Comparison of ENCODE assay signal across 25 cellular contexts in the genomic region with DNA sequence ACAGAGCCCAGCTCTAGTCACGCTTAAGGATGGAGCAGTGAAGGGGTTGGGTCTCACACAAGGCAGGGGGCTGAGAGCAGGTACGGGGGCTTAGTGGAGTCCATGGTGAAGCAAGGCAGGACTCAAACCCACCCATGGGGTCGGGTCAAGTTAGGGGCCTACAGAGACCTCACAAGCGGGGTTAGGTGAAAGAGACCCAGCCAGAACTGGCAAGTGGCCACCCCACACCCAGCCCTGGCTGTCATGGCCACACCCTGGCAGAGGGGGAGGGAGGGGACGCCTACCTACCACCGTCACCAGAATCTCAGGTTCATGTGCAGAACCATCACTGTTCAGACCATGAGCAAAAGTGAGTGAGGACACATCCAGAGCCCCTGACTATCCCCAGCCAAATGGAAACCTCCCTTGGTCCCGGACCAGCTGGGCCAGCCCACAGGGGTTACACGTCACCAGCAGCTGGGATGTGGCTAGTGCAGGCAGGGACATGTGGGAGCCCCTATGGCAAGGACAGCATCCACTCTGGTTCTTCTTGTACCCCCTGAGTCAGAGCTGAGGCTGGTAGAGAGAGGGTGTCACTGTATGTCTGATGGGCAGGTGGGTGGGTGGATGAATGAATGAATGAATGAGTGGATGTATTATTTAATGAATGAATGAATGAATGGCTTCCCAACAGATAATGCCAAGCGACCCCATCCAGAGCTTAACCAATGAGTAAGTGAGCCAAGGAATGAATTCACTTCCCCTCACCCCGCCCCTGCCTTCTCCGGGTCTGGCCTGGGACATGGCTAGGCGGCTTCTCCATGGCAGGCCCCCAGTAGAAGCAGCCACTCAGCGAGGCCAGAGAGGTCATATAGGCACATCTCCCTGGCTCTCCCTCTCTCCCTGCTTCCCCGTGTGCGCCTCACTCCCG.
"Had no signal": no experiment of that assay in that cellular context is flagged by ENCODE, and none has a peak within 500 bp of the region (broad histone marks: within the 10 kb centered on the region; RNA-seq: fewer than 3 reads in every experiment).

No MANE protein-coding gene starts in this region.

- H3K27ac Mint-ChIP-seq: naive thymus-derived CD4-positive, alpha-beta T cell; natural killer cell treated with Interleukin-12 subunit alpha and Interleukin-12 subunit beta and Interleukin-15 and Interleukin-18, amount 100 ng/mL, for 72 hours; stimulated activated memory B cell treated with anti-CD40 and anti-IgM and Interleukin-4, amounts not matched to agents 10 μg/mL and 1 μg/mL and 100 μg/mL, for 72 hours; type B pancreatic cell had no signal

- H3K4me3 ChIP-seq: left lung, lung, mucosa of descending colon, pancreas, prostate gland, spleen, tibial nerve had no signal

- H3K4me1 Mint-ChIP-seq: stimulated activated memory B cell treated with anti-CD40 and anti-IgM and Interleukin-4, amounts not matched to agents 10 μg/mL and 1 μg/mL and 100 μg/mL, for 72 hours; stimulated activated naive CD8-positive, alpha-beta T cell treated with anti-CD3 and anti-CD28 coated beads, Interleukin-15, amount 100 ng/mL, for 72 hours had no signal

- H3K36me3 ChIP-seq: left lung, pancreas, prostate gland, spleen, tibial nerve had no signal

- H3K27me3 ChIP-seq: left lung, tibial nerve had no signal

- H3K36me3 Mint-ChIP-seq: natural killer cell treated with Interleukin-12 subunit alpha and Interleukin-12 subunit beta and Interleukin-15 and Interleukin-18, amount 100 ng/mL, for 72 hours; stimulated activated memory B cell treated with anti-CD40 and anti-IgM and Interleukin-4, amounts not matched to agents 10 μg/mL and 1 μg/mL and 100 μg/mL, for 72 hours; type B pancreatic cell had no signal

- H3K4me1 ChIP-seq: left lung, pancreas, prostate gland, spleen, tibial nerve had no signal

- H3K9me3 ChIP-seq: mucosa of descending colon, pancreas, prostate gland had no signal

- H3K27ac ChIP-seq: left lung, pancreas, prostate gland, spleen, tibial nerve had no signal

- DNase-seq: hippocampal formation; kidney; left colon; mesendoderm; midbrain; mucosa of descending colon; naive thymus-derived CD4-positive, alpha-beta T cell; pancreas; posterior cingulate gyrus; retina; right cardiac atrium; small intestine; spleen; stimulated activated CD4-positive, alpha-beta T cell treated with anti-CD3 and anti-CD28 coated beads, Interleukin-4, amount 100 ng/mL, for 24 hours; stimulated activated naive CD4-positive, alpha-beta T cell treated with Interleukin-2 at 50 U/mL for 16 hours; stimulated activated naive CD8-positive, alpha-beta T cell treated with anti-CD3 and anti-CD28 coated beads, Interleukin-15, amount 100 ng/mL, for 72 hours; substantia nigra had no signal

- H3K4me3 Mint-ChIP-seq: naive thymus-derived CD4-positive, alpha-beta T cell; natural killer cell treated with Interleukin-12 subunit alpha and Interleukin-12 subunit beta and Interleukin-15 and Interleukin-18, amount 100 ng/mL, for 72 hours; stimulated activated memory B cell treated with anti-CD40 and anti-IgM and Interleukin-4, amounts not matched to agents 10 μg/mL and 1 μg/mL and 100 μg/mL, for 72 hours; stimulated activated naive CD8-positive, alpha-beta T cell treated with anti-CD3 and anti-CD28 coated beads, Interleukin-15, amount 100 ng/mL, for 72 hours; type B pancreatic cell had no signal

- ATAC-seq: left colon; left lung; mucosa of descending colon; naive thymus-derived CD4-positive, alpha-beta T cell; natural killer cell treated with Interleukin-12 subunit alpha and Interleukin-12 subunit beta and Interleukin-15 and Interleukin-18, amount 100 ng/mL, for 72 hours; pancreas; right cardiac atrium; sciatic nerve; stimulated activated memory B cell treated with anti-CD40 and anti-IgM and Interleukin-4, amounts not matched to agents 10 μg/mL and 1 μg/mL and 100 μg/mL, for 72 hours; stimulated activated naive CD8-positive, alpha-beta T cell treated with anti-CD3 and anti-CD28 coated beads, Interleukin-15, amount 100 ng/mL, for 72 hours had no signal
